35 cellular contexts compared by ENCODE assay signal in the genomic region with DNA sequence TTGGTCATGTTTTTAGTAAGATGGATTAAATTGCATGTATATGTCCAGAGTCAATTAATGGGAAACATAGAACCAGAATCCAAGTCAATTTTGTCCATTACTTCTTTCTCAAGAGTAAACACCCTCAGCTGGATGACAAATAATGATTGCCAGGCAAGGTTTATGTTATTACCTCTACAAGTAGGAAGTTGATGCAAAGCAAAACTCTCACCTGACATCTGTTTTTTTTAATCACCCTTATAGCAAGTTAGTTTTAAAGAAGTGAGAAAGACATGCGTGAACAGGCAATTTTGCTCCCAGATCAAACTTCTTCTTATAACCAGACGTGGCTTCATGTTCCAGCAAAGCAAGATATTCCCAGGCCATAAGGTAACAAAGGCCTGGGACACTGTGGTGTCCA.
"Had no signal": no experiment of that assay in that cellular context is flagged by ENCODE, and none has a peak within 500 bp of the region (broad histone marks: within the 10 kb centered on the region; RNA-seq: fewer than 3 reads in every experiment).

No MANE protein-coding gene starts in this region.

- H3K27ac ChIP-seq: adrenal gland, cardiac muscle cell, colonic mucosa, gastroesophageal sphincter, heart left ventricle, neural progenitor cell, parathyroid adenoma, psoas muscle, sigmoid colon, suprapubic skin, tibial artery, upper lobe of right lung, VCaP had no signal

- H3K4me1 ChIP-seq: adrenal gland, colonic mucosa, gastroesophageal sphincter, neural progenitor cell, parathyroid adenoma, psoas muscle, sigmoid colon, suprapubic skin, tibial artery, upper lobe of right lung had no signal

- H3K27ac Mint-ChIP-seq: activated naive CD8-positive, alpha-beta T cell treated with anti-CD3 and anti-CD28 coated beads for 36 hours; brain; immature natural killer cell; naive thymus-derived CD4-positive, alpha-beta T cell; neural progenitor cell had no signal

- DNase-seq: activated CD4-positive, alpha-beta T cell treated with anti-CD3 and anti-CD28 coated beads for 4 hours; activated CD4-positive, alpha-beta T cell treated with anti-CD3 and anti-CD28 coated beads, Interleukin-2, amount 50 U/mL, for 4 hours; activated effector memory CD4-positive, alpha-beta T cell treated with Interleukin-2 at 50 U/mL for 16 hours; activated naive CD4-positive, alpha-beta T cell treated with Interleukin-2 at 50 U/mL for 16 hours; activated naive CD8-positive, alpha-beta T cell treated with anti-CD3 and anti-CD28 coated beads for 36 hours; adrenal gland; aorta; cerebellar nuclear complex; colonic mucosa; effector CD8-positive, alpha-beta T cell; erythroblast; heart left ventricle; hypothalamus; immature natural killer cell; kidney; left colon; midbrain; naive thymus-derived CD4-positive, alpha-beta T cell; occipital lobe; psoas muscle; sigmoid colon; small intestine; stimulated activated CD4-positive, alpha-beta T cell treated with anti-CD3 and anti-CD28 coated beads, Interleukin-1b, Interleukin-23, amount 100 ng/mL, for 48 hours; stimulated activated CD4-positive, alpha-beta T cell treated with anti-CD3 and anti-CD28 coated beads, Interleukin-4, amount 100 ng/mL, for 4 hours; stimulated activated CD8-positive, alpha-beta memory T cell treated with anti-CD3 and anti-CD28 coated beads, Interleukin-4, amount 100 ng/mL, for 48 hours; stimulated activated naive CD4-positive, alpha-beta T cell; tibial artery; upper lobe of right lung had no signal

- ATAC-seq: gastroesophageal sphincter; heart left ventricle; left colon; naive thymus-derived CD4-positive, alpha-beta T cell; psoas muscle; upper lobe of right lung had no signal

- H3K36me3 ChIP-seq: adrenal gland, cardiac muscle cell, colonic mucosa, gastroesophageal sphincter, heart left ventricle, neural progenitor cell, sigmoid colon, suprapubic skin, tibial artery, upper lobe of right lung had no signal

- H3K27me3 Mint-ChIP-seq: activated naive CD8-positive, alpha-beta T cell treated with anti-CD3 and anti-CD28 coated beads for 36 hours; brain; naive thymus-derived CD4-positive, alpha-beta T cell had no signal

- H3K9me3 Mint-ChIP-seq: activated naive CD8-positive, alpha-beta T cell treated with anti-CD3 and anti-CD28 coated beads for 36 hours; naive thymus-derived CD4-positive, alpha-beta T cell had no signal

- H3K4me3 Mint-ChIP-seq: activated naive CD8-positive, alpha-beta T cell treated with anti-CD3 and anti-CD28 coated beads for 36 hours; brain; immature natural killer cell; naive thymus-derived CD4-positive, alpha-beta T cell; neural progenitor cell had no signal

- H3K9me3 ChIP-seq: adrenal gland, colonic mucosa, gastroesophageal sphincter, heart left ventricle, psoas muscle, sigmoid colon, suprapubic skin, tibial artery, upper lobe of right lung had no signal

- H3K4me1 Mint-ChIP-seq: activated naive CD8-positive, alpha-beta T cell treated with anti-CD3 and anti-CD28 coated beads for 36 hours; immature natural killer cell; naive thymus-derived CD4-positive, alpha-beta T cell had no signal

- H3K36me3 Mint-ChIP-seq: activated naive CD8-positive, alpha-beta T cell treated with anti-CD3 and anti-CD28 coated beads for 36 hours; brain; immature natural killer cell; naive thymus-derived CD4-positive, alpha-beta T cell had no signal

- H3K4me3 ChIP-seq: adrenal gland, cardiac muscle cell, colonic mucosa, gastroesophageal sphincter, heart left ventricle, neural progenitor cell, psoas muscle, sigmoid colon, suprapubic skin, tibial artery, upper lobe of right lung had no signal
